ENCODE assay signal across 9 cellular contexts in the genomic region with DNA sequence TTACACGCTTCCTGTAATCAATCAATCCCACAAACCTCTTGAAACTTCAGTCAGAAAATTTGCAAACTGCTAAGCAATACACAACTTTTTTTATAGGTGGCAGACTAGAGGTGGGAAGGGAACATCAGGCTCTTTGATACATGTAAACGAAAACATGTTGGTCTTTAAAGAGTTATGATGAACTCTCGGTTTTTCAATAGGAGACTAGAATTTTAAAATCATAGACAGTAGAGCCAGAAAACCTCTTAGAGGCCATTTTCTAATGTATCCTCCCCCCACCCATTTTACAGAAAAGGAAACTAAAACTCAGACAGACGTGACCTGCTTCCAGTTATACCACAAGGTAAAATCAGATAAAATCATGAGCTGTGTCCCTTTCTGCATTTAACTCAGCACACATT.
DNase-seq lines count a peak whose midpoint lies in the region; ATAC-seq and TF ChIP-seq lines count a peak whose summit lies in the region.
"Had no signal": no experiment of that assay in that cellular context is flagged by ENCODE, and none has a peak within 500 bp of the region (broad histone marks: within the 10 kb centered on the region; RNA-seq: fewer than 3 reads in every experiment).

No MANE protein-coding gene starts in this region.

- ATAC-seq in activated T-cell treated with anti-CD3 and anti-CD28 coated beads, Interleukin-2, amount 50 U/mL, for 72 hours (replicated peaks in 1 of 2) = peak; percentile 69 to 72
- ATAC-seq in effector memory CD8-positive, alpha-beta T cell (replicated peaks) = peak; percentile 80
- no peak for ATAC-seq in GM21367 (IDR thresholded peaks at IDR 0.05; ENCODE audit: unreplicated experiment)
- no peak for ATAC-seq in GM21723 (IDR thresholded peaks at IDR 0.05; ENCODE audit: unreplicated experiment)

- no peak for TF ChIP-seq POLR2A in Peyer's patch (IDR thresholded peaks at IDR 0.05)

- H3K27ac ChIP-seq in Peyer's patch = peak overlapping the region in 1 of 4 donors; percentile 63

- no peak overlapping the region for H3K4me3 ChIP-seq in Peyer's patch

- H3K27ac Mint-ChIP-seq in activated T-cell treated with anti-CD3 and anti-CD28 coated beads, Interleukin-2, amount 50 U/mL, for 72 hours = peak overlapping the region; percentile 98
- H3K27ac Mint-ChIP-seq in effector memory CD8-positive, alpha-beta T cell = peak overlapping the region; percentile 94
- H3K27ac Mint-ChIP-seq in stimulated activated naive CD8-positive, alpha-beta T cell treated with anti-CD3 and anti-CD28 coated beads, Interleukin-15, Interleukin-2, amounts not matched to agents 100 ng/mL and 50 ng/mL, for 24 hours = peak overlapping the region; percentile 97

- H3K4me1 ChIP-seq in Peyer's patch = peaks cover 0 to 4% (median 2%) of the 10 kb centered on the region in 4 donors

- TF ChIP-seq CTCF in Peyer's patch (IDR thresholded peaks at IDR 0.05) = peak in 5 of 6 experiments; percentile 17 to 41 (median 26)

- peak overlapping the region; percentile 78 to 96 for H3K4me3 Mint-ChIP-seq in activated T-cell treated with anti-CD3 and anti-CD28 coated beads, Interleukin-2, amount 50 U/mL, for 72 hours
- peak overlapping the region; percentile 66 to 81 for H3K4me3 Mint-ChIP-seq in effector memory CD8-positive, alpha-beta T cell
- H3K4me3 Mint-ChIP-seq in stimulated activated naive CD8-positive, alpha-beta T cell treated with anti-CD3 and anti-CD28 coated beads, Interleukin-15, Interleukin-2, amounts not matched to agents 100 ng/mL and 50 ng/mL, for 24 hours = peak overlapping the region; percentile 77

- H3K9me3 Mint-ChIP-seq in activated T-cell treated with anti-CD3 and anti-CD28 coated beads, Interleukin-2, amount 50 U/mL, for 72 hours = peaks cover 0 to 2% of the 10 kb centered on the region in 2 donors
- no peaks in the 10 kb centered on the region for H3K9me3 Mint-ChIP-seq in effector memory CD8-positive, alpha-beta T cell
- H3K9me3 Mint-ChIP-seq in stimulated activated naive CD8-positive, alpha-beta T cell treated with anti-CD3 and anti-CD28 coated beads, Interleukin-15, Interleukin-2, amounts not matched to agents 100 ng/mL and 50 ng/mL, for 24 hours = no peaks in the 10 kb centered on the region

- peaks cover 65% of the 10 kb centered on the region for H3K4me1 Mint-ChIP-seq in activated T-cell treated with anti-CD3 and anti-CD28 coated beads, Interleukin-2, amount 50 U/mL, for 72 hours (ENCODE audit: low read depth)
- peaks cover 41 to 44% of the 10 kb centered on the region in 2 donors for H3K4me1 Mint-ChIP-seq in effector memory CD8-positive, alpha-beta T cell (ENCODE audit: low read depth in 2 of 2)
- H3K4me1 Mint-ChIP-seq in stimulated activated naive CD8-positive, alpha-beta T cell treated with anti-CD3 and anti-CD28 coated beads, Interleukin-15, Interleukin-2, amounts not matched to agents 100 ng/mL and 50 ng/mL, for 24 hours (ENCODE audit: low read depth) = peaks cover 64% of the 10 kb centered on the region

- no peaks in the 10 kb centered on the region for H3K27me3 ChIP-seq in Peyer's patch

- no peak for DNase-seq in activated T-cell treated with anti-CD3 and anti-CD28 coated beads, Interleukin-2, amount 50 U/mL, for 72 hours
- DNase-seq in activated T-cell treated with anti-CD3 and anti-CD28 coated beads, Interleukin-2, amount 50 U/mL, for 48 hours = no peak
- DNase-seq in Peyer's patch = no peak
- no peak for DNase-seq in effector memory CD8-positive, alpha-beta T cell
- no peak for DNase-seq in AG20443 (ENCODE audit: low spot score)
- DNase-seq: NCI-H1092 treated with DMSO at 0.1 percent for 48 hours had no signal

- no peaks in the 10 kb centered on the region for H3K36me3 ChIP-seq in Peyer's patch

- H3K36me3 Mint-ChIP-seq in activated T-cell treated with anti-CD3 and anti-CD28 coated beads, Interleukin-2, amount 50 U/mL, for 72 hours (ENCODE audit: insufficient read depth in 2 of 2) = peaks cover 7 to 12% of the 10 kb centered on the region in 2 donors
- no peaks in the 10 kb centered on the region for H3K36me3 Mint-ChIP-seq in effector memory CD8-positive, alpha-beta T cell (ENCODE audit: insufficient read depth)
- H3K36me3 Mint-ChIP-seq in stimulated activated naive CD8-positive, alpha-beta T cell treated with anti-CD3 and anti-CD28 coated beads, Interleukin-15, Interleukin-2, amounts not matched to agents 100 ng/mL and 50 ng/mL, for 24 hours (ENCODE audit: low read depth) = no peaks in the 10 kb centered on the region

- no peaks in the 10 kb centered on the region for H3K9me3 ChIP-seq in Peyer's patch

- peaks cover 10% of the 10 kb centered on the region for H3K27me3 Mint-ChIP-seq in activated T-cell treated with anti-CD3 and anti-CD28 coated beads, Interleukin-2, amount 50 U/mL, for 72 hours (ENCODE audit: low read depth)
- no peaks in the 10 kb centered on the region for H3K27me3 Mint-ChIP-seq in effector memory CD8-positive, alpha-beta T cell
- no peaks in the 10 kb centered on the region for H3K27me3 Mint-ChIP-seq in stimulated activated naive CD8-positive, alpha-beta T cell treated with anti-CD3 and anti-CD28 coated beads, Interleukin-15, Interleukin-2, amounts not matched to agents 100 ng/mL and 50 ng/mL, for 24 hours

Comparison
In these comparisons a context has a peak if more than half of its experiments do, and no peak if none do; other contexts are left out.
1. ATAC-seq: peak in activated T-cell treated with anti-CD3 and anti-CD28 coated beads, Interleukin-2, amount 50 U/mL, for 72 hours (2 of 2) and effector memory CD8-positive, alpha-beta T cell (single experiment); none in GM21367 (single experiment) and GM21723 (single experiment).
2. Peak in every context shown above with its lines, with median percentiles within 50 percentile points of each other: H3K27ac Mint-ChIP-seq and H3K4me3 Mint-ChIP-seq.